Comparison of ENCODE assay signal across 11 cellular contexts in the genomic region with DNA sequence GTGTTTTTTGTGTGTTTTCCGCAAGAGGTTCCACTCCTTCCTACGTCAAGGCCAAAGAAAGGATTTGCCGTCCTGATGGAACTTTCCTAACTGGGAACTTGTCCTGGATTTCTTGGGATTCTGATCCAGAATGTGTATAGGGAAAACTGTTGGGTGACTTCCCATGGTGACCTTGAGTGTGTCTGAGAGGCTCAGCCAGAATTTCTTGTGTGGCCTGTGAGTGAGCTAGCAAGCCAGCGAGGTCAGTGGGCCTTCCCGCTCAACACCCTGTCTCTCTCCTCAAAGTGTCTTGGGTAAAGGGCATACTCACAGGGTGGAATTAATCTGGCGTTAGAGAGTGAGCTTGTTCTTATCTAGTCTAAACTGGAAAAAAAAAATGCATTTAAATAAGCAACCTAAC. TPM values are rescaled to one million over a fixed set of nuclear protein-coding genes. Genes with fewer than 3 reads are reported as not detected.
DNase-seq lines count a peak whose midpoint lies in the region; ATAC-seq, FAIRE-seq and TF ChIP-seq lines count a peak whose summit lies in the region.
"Had no signal": no experiment of that assay in that cellular context is flagged by ENCODE, and none has a peak within 500 bp of the region (broad histone marks: within the 10 kb centered on the region; RNA-seq: fewer than 3 reads in every experiment).

No MANE protein-coding gene starts in this region.

- ATAC-seq in left cardiac atrium = peak; percentile 74 to 86
- ATAC-seq in omental fat pad (ENCODE audit: low FRiP score) = peak; percentile 16
- peak in 1 of 2 donors; percentile 25 for ATAC-seq in upper lobe of left lung (ENCODE audit: low FRiP score in 2 of 2)
- no peak for ATAC-seq in HG03097 (IDR thresholded peaks at IDR 0.05; ENCODE audit: low FRiP score, unreplicated experiment)
- ATAC-seq in HG02759 (IDR thresholded peaks at IDR 0.05; ENCODE audit: unreplicated experiment) = no peak

- H3K27me3 Mint-ChIP-seq in astrocyte (ENCODE audit: low read depth, unreplicated experiment) = peaks cover 1% of the 10 kb centered on the region

- peaks cover 3% of the 10 kb centered on the region for H3K36me3 Mint-ChIP-seq in astrocyte (ENCODE audit: low read depth, unreplicated experiment)

- peaks cover 28% of the 10 kb centered on the region for H3K4me1 Mint-ChIP-seq in astrocyte (ENCODE audit: low read depth, unreplicated experiment)

- no peak overlapping the region for H3K4me3 Mint-ChIP-seq in astrocyte (ENCODE audit: unreplicated experiment)
- H3K4me3 Mint-ChIP-seq: activated CD4-positive, alpha-beta T cell treated with anti-CD3 and anti-CD28 coated beads, Interleukin-2, amount 10 ng/mL, durations not matched to agents 7 days and 5 days had no signal

- H3K27ac Mint-ChIP-seq in astrocyte (ENCODE audit: unreplicated experiment) = no peak overlapping the region
- H3K27ac Mint-ChIP-seq: activated CD4-positive, alpha-beta T cell treated with anti-CD3 and anti-CD28 coated beads, Interleukin-2, amount 10 ng/mL, durations not matched to agents 7 days and 5 days had no signal

- no peak for TF ChIP-seq POLR2A in upper lobe of left lung (IDR thresholded peaks at IDR 0.05)

- H3K4me1 ChIP-seq in astrocyte (ENCODE audit: insufficient read depth, low read length) (peaks cover 31% of the 10 kb centered on the region), upper lobe of left lung (peaks cover 26 to 38% (median 32%) of the 10 kb centered on the region in 4 donors)

- H3K27me3 ChIP-seq in astrocyte (ENCODE audit: insufficient read depth, low read length) = no peaks in the 10 kb centered on the region
- H3K27me3 ChIP-seq in upper lobe of left lung = no peaks in the 10 kb centered on the region

- H3K9me3 Mint-ChIP-seq in astrocyte (ENCODE audit: unreplicated experiment) = no peaks in the 10 kb centered on the region
- H3K9me3 Mint-ChIP-seq: activated CD4-positive, alpha-beta T cell treated with anti-CD3 and anti-CD28 coated beads, Interleukin-2, amount 10 ng/mL, durations not matched to agents 7 days and 5 days had no signal

- no peaks in the 10 kb centered on the region for H3K36me3 ChIP-seq in astrocyte (ENCODE audit: insufficient read depth, low read length)
- no peaks in the 10 kb centered on the region for H3K36me3 ChIP-seq in upper lobe of left lung

- intact Hi-C loops in left cardiac atrium (cut with DNase I) = no loop called here

- H2AFZ ChIP-seq in astrocyte (ENCODE audit: low read depth, low read length) = no peak overlapping the region

- TF ChIP-seq EP300 in upper lobe of left lung (IDR thresholded peaks at IDR 0.05) = no peak

- WGBS in upper lobe of left lung, 2 donors = 59 to 75% methylated on average over 6 of the region's 6 CpGs

- no peaks in the 10 kb centered on the region for H3K9me3 ChIP-seq in astrocyte (ENCODE audit: insufficient read depth, low read depth, low read length)
- H3K9me3 ChIP-seq in upper lobe of left lung = no peaks in the 10 kb centered on the region

- DNase-seq in astrocyte (ENCODE audit: low read depth) (no peak), left cardiac atrium (no peak), omental fat pad (ENCODE audit: low spot score) (no peak), upper lobe of left lung (no peak), foreskin melanocyte (no peak), kidney glomerular epithelial cell (lab: John Stamatoyannopoulos, UW) (no peak)
- DNase-seq: activated CD4-positive, alpha-beta T cell treated with anti-CD3 and anti-CD28 coated beads, Interleukin-2, amount 10 ng/mL, durations not matched to agents 7 days and 5 days; activated effector memory CD4-positive, alpha-beta T cell treated with anti-CD3 and anti-CD28 coated beads, Interleukin-2, amount 50 U/mL, for 16 hours; Karpas-422 had no signal

- peaks cover 59% of the 10 kb centered on the region for H3K79me2 ChIP-seq in astrocyte (ENCODE audit: insufficient read depth, low read length)

- peak overlapping the region; percentile 27 for H3K27ac ChIP-seq in astrocyte (ENCODE audit: low read depth, low read length)
- H3K27ac ChIP-seq in upper lobe of left lung = peak overlapping the region; percentile 17 to 65 (median 37)

- H3K9ac ChIP-seq in astrocyte (ENCODE audit: low read length) = peak overlapping the region; percentile 39

- TF ChIP-seq CTCF in astrocyte (IDR thresholded peaks at IDR 0.05; ENCODE audit: insufficient read depth, low read depth, low read length) (no peak), omental fat pad (IDR thresholded peaks at IDR 0.05) (no peak), upper lobe of left lung (IDR thresholded peaks at IDR 0.05) (no peak)

- H3K4me3 ChIP-seq in astrocyte (ENCODE audit: insufficient read depth, low read depth, low read length) = no peak overlapping the region
- no peak overlapping the region for H3K4me3 ChIP-seq in upper lobe of left lung

- peak overlapping the region; percentile 67 for H3K4me2 ChIP-seq in astrocyte (ENCODE audit: low read length)

- FAIRE-seq in astrocyte (lab: Jason Lieb, UNC) = no peak

- H4K20me1 ChIP-seq in astrocyte (ENCODE audit: insufficient read depth, low read length) = peaks cover 22% of the 10 kb centered on the region

RNA-seq across cellular contexts. Expression of a gene that starts 20.3 kb away (rescaled TPM):
- total RNA-seq in astrocyte = 5.8 and 5.9 TPM in 2 replicates
- total RNA-seq in left cardiac atrium = 1 to 10 TPM; 5.2 to 6.6 TPM
- total RNA-seq in omental fat pad = 10 to 100 TPM in 1 of 4 donors, 1 to 10 TPM in 3; 7.7 to 14.4 (median 8.2) TPM
- total RNA-seq in upper lobe of left lung = 10 to 100 TPM; 11.4 to 16.9 (median 14.4) TPM

Comparison
In these comparisons a context has a peak if more than half of its experiments do, and no peak if none do; other contexts are left out.
1. ATAC-seq: peak in left cardiac atrium (2 of 2) and omental fat pad (single experiment); none in HG03097 (single experiment) and HG02759 (single experiment).